22 cellular contexts compared by ENCODE assay signal in genomic region chr15:85760531-85761371, GRCh38. TPM values are rescaled to one million over a fixed set of nuclear protein-coding genes. Genes with fewer than 3 reads are reported as not detected.
DNase-seq lines count a peak whose midpoint lies in the region; ATAC-seq, FAIRE-seq and TF ChIP-seq lines count a peak whose summit lies in the region.
"Had no signal": no experiment of that assay in that cellular context is flagged by ENCODE, and none has a peak within 500 bp of the region (broad histone marks: within the 10 kb centered on the region; RNA-seq: fewer than 3 reads in every experiment).

No MANE protein-coding gene starts in this region.

- no peak overlapping the region for H3K4me3 Mint-ChIP-seq in CD4-positive, alpha-beta T cell
- H3K4me3 Mint-ChIP-seq: activated CD8-positive, alpha-beta memory T cell treated with anti-CD3 and anti-CD28 coated beads, Interleukin-2, amount 10 ng/mL, durations not matched to agents 7 days and 5 days; stimulated activated memory B cell treated with anti-CD40 and anti-IgM and Interleukin-4, amounts not matched to agents 10 μg/mL and 1 μg/mL and 100 μg/mL, for 72 hours had no signal

- peak; percentile 23 for FAIRE-seq in urothelium cell line (lab: Jason Lieb, UNC)
- FAIRE-seq: G401.6, pancreas, small intestine had no signal

- no peaks in the 10 kb centered on the region for H3K27me3 Mint-ChIP-seq in CD4-positive, alpha-beta T cell
- H3K27me3 Mint-ChIP-seq: activated CD8-positive, alpha-beta memory T cell treated with anti-CD3 and anti-CD28 coated beads, Interleukin-2, amount 10 ng/mL, durations not matched to agents 7 days and 5 days; stimulated activated memory B cell treated with anti-CD40 and anti-IgM and Interleukin-4, amounts not matched to agents 10 μg/mL and 1 μg/mL and 100 μg/mL, for 72 hours had no signal

- DNase-seq in cardiac muscle cell (ENCODE audit: low read depth in 1 of 2, low spot score in 1 of 2) (no peak), left cardiac atrium (no peak), Panc1 (ENCODE audit: low read depth, low spot score) (no peak), esophagus muscularis mucosa (ENCODE audit: extremely low spot score) (no peak), urothelium cell line (ENCODE audit: low spot score) (no peak), NCI-H1105 (lab: John Stamatoyannopoulos, UW) (no peak)
- no peak for DNase-seq in CD4-positive, alpha-beta T cell
- DNase-seq: ACHN; activated CD4-positive, alpha-beta T cell treated with anti-CD3 and anti-CD28 coated beads for 1 hour; activated CD8-positive, alpha-beta memory T cell treated with anti-CD3 and anti-CD28 coated beads, Interleukin-2, amount 10 ng/mL, durations not matched to agents 7 days and 5 days; activated gamma-delta T cell treated with Interleukin-2 at 50 U/mL for 16 hours; esophagus squamous epithelium; kidney glomerular epithelial cell; NCI-H1930; NCI-H69; small intestine; T-helper 2 cell; trophoblast cell had no signal

- in situ Hi-C loops in Panc1 (cut with HindIII; ENCODE audit: low pct_unique_long_range_greater_than_20kb, low sequenced_read_pairs), result no loop called here

- no TSS peak for BruUV-seq in Panc1 (replicated peaks; lab: Mats Ljungman, UMichigan)

- H3K27ac Mint-ChIP-seq in CD4-positive, alpha-beta T cell, result no peak overlapping the region
- H3K27ac Mint-ChIP-seq: activated CD8-positive, alpha-beta memory T cell treated with anti-CD3 and anti-CD28 coated beads, Interleukin-2, amount 10 ng/mL, durations not matched to agents 7 days and 5 days; stimulated activated memory B cell treated with anti-CD40 and anti-IgM and Interleukin-4, amounts not matched to agents 10 μg/mL and 1 μg/mL and 100 μg/mL, for 72 hours had no signal

- no peaks in the 10 kb centered on the region for H3K9me3 ChIP-seq in cardiac muscle cell (ENCODE audit: low read depth)
- no peaks in the 10 kb centered on the region for H3K9me3 ChIP-seq in Panc1 (ENCODE audit: control insufficient read depth, insufficient read depth, low read depth, low read length)
- no peaks in the 10 kb centered on the region for H3K9me3 ChIP-seq in esophagus muscularis mucosa
- H3K9me3 ChIP-seq in CD4-positive, alpha-beta T cell (ENCODE audit: control insufficient read depth, low read length), result no peaks in the 10 kb centered on the region
- H3K9me3 ChIP-seq: esophagus squamous epithelium, pancreas had no signal

- no peaks in the 10 kb centered on the region for H3K9me3 Mint-ChIP-seq in CD4-positive, alpha-beta T cell
- H3K9me3 Mint-ChIP-seq: stimulated activated memory B cell treated with anti-CD40 and anti-IgM and Interleukin-4, amounts not matched to agents 10 μg/mL and 1 μg/mL and 100 μg/mL, for 72 hours had no signal

- ATAC-seq in left cardiac atrium (no peak), Panc1 (peak; percentile 54; the same call in 1 of the 2 replicates), HG03025 (IDR thresholded peaks at IDR 0.05; ENCODE audit: low FRiP score, unreplicated experiment) (no peak)
- ATAC-seq in CD4-positive, alpha-beta T cell (ENCODE audit: poor library complexity), result no peak
- ATAC-seq: activated CD8-positive, alpha-beta memory T cell treated with anti-CD3 and anti-CD28 coated beads, Interleukin-2, amount 10 ng/mL, durations not matched to agents 7 days and 5 days; stimulated activated memory B cell treated with anti-CD40 and anti-IgM and Interleukin-4, amounts not matched to agents 10 μg/mL and 1 μg/mL and 100 μg/mL, for 72 hours had no signal

- no peak overlapping the region for H3K4me3 ChIP-seq in cardiac muscle cell
- H3K4me3 ChIP-seq in Panc1 (ENCODE audit: low read depth in 2 of 2, low read length in 2 of 2), result no peak overlapping the region
- no peak overlapping the region for H3K4me3 ChIP-seq in esophagus muscularis mucosa
- H3K4me3 ChIP-seq: esophagus squamous epithelium, pancreas had no signal

- 97% methylated on average over 22 of the region's 28 CpGs for WGBS in esophagus muscularis mucosa

- POLR2A ChIA-PET in Panc1 (lab: Charles Lee), result no interaction called here
- POLR2A ChIA-PET in CD4-positive, alpha-beta T cell (lab: Charles Lee), result no interaction called here

- CTCF ChIA-PET in Panc1 (lab: Charles Lee), result interaction anchor here (0.7 to 1.0 kb wide), 3 partner anchors 9 to 464 kb away, joined by 3 to 4 read pairs (median 3); no protein-coding TSS in a partner anchor
- CTCF ChIA-PET in CD4-positive, alpha-beta T cell (lab: Charles Lee), result no interaction called here

- H3K4me1 Mint-ChIP-seq in CD4-positive, alpha-beta T cell (ENCODE audit: low read depth), result no peaks in the 10 kb centered on the region
- H3K4me1 Mint-ChIP-seq: activated CD8-positive, alpha-beta memory T cell treated with anti-CD3 and anti-CD28 coated beads, Interleukin-2, amount 10 ng/mL, durations not matched to agents 7 days and 5 days had no signal

- H3K36me3 Mint-ChIP-seq in CD4-positive, alpha-beta T cell (ENCODE audit: low read depth), result peaks cover 20% of the 10 kb centered on the region
- H3K36me3 Mint-ChIP-seq: activated CD8-positive, alpha-beta memory T cell treated with anti-CD3 and anti-CD28 coated beads, Interleukin-2, amount 10 ng/mL, durations not matched to agents 7 days and 5 days; stimulated activated memory B cell treated with anti-CD40 and anti-IgM and Interleukin-4, amounts not matched to agents 10 μg/mL and 1 μg/mL and 100 μg/mL, for 72 hours had no signal

- no peak overlapping the region for H3K27ac ChIP-seq in cardiac muscle cell
- no peak overlapping the region for H3K27ac ChIP-seq in Panc1 (ENCODE audit: low read length)
- peak overlapping the region; percentile 42 to 83 (median 76) for H3K27ac ChIP-seq in esophagus muscularis mucosa (replicated peaks in 1 of 4)
- no peak overlapping the region for H3K27ac ChIP-seq in CD4-positive, alpha-beta T cell (ENCODE audit: low read depth, low read length)

- H3K27me3 ChIP-seq in cardiac muscle cell (no peaks in the 10 kb centered on the region), Panc1 (ENCODE audit: control insufficient read depth, insufficient read depth, low read length) (no peaks in the 10 kb centered on the region), esophagus muscularis mucosa (peaks cover 0 to 3% (median 0%) of the 10 kb centered on the region in 4 donors)
- no peaks in the 10 kb centered on the region for H3K27me3 ChIP-seq in CD4-positive, alpha-beta T cell (ENCODE audit: control insufficient read depth, insufficient read depth, low read length)
- H3K27me3 ChIP-seq: esophagus squamous epithelium, pancreas had no signal

- intact Hi-C loops in left cardiac atrium (cut with DNase I), result loop anchor here in 1 of 2 donors (10.0 kb wide), 1 partner anchor 74 kb away; no protein-coding TSS in a partner anchor
- intact Hi-C loops in Panc1 (cut with micrococcal nuclease; ENCODE audit: unreplicated experiment), result no loop called here
- intact Hi-C loops in esophagus muscularis mucosa (cut with DNase I), result no loop called here
- intact Hi-C loops in CD4-positive, alpha-beta T cell (cut with DNase I, micrococcal nuclease), result no loop called here

- TF ChIP-seq EP300 in esophagus muscularis mucosa (IDR thresholded peaks at IDR 0.05), result no peak

- no peaks in the 10 kb centered on the region for H3K36me3 ChIP-seq in cardiac muscle cell
- H3K36me3 ChIP-seq in Panc1 (ENCODE audit: control insufficient read depth, insufficient read depth, low read length), result no peaks in the 10 kb centered on the region
- H3K36me3 ChIP-seq in esophagus muscularis mucosa, result peaks cover 0 to 30% (median 7%) of the 10 kb centered on the region in 4 donors
- H3K36me3 ChIP-seq: pancreas had no signal

- no peak for TF ChIP-seq POLR2A in esophagus muscularis mucosa (IDR thresholded peaks at IDR 0.05; ENCODE audit: low read depth)

- H3K4me1 ChIP-seq in cardiac muscle cell (ENCODE audit: low read depth) (peaks cover 13% of the 10 kb centered on the region), Panc1 (ENCODE audit: control insufficient read depth, insufficient read depth, low read length) (peaks cover 5% of the 10 kb centered on the region; the same call in 1 of the 2 replicates), esophagus muscularis mucosa (peaks cover 43 to 91% (median 79%) of the 10 kb centered on the region in 4 donors)

- TF ChIP-seq CTCF in cardiac muscle cell (IDR thresholded peaks at IDR 0.05; ENCODE audit: low read depth, low read length) (peak; percentile 3), Panc1 (IDR thresholded peaks at IDR 0.05) (no peak; the same call in 1 of the 2 replicates), esophagus muscularis mucosa (IDR thresholded peaks at IDR 0.05) (no peak)
- no peak for TF ChIP-seq CTCF in CD4-positive, alpha-beta T cell (IDR thresholded peaks at IDR 0.05)

RNA-seq across cellular contexts. Expression of gene KLHL25, which starts 34.0 kb away (rescaled TPM):
- total RNA-seq in cardiac muscle cell, result 16.7 and 18.0 TPM in 2 replicates
- 10.9 and 19.3 TPM in 2 replicates for polyA plus RNA-seq in cardiac muscle cell
- total RNA-seq in left cardiac atrium, result 1 to 10 TPM; 5.9 to 7.3 TPM
- 7.0 TPM for total RNA-seq in Panc1 (2021; ENCODE audit: unreplicated experiment)
- 8.4 TPM for polyA plus RNA-seq in Panc1 (2012; ENCODE audit: insufficient read length)
- total RNA-seq in esophagus muscularis mucosa, result 10 to 100 TPM; 10.8 to 24.4 (median 12.0) TPM
- 10 to 100 TPM in 1 of 2 experiments, 1 to 10 TPM in 1; 9.0 to 10.2 TPM for total RNA-seq in CD4-positive, alpha-beta T cell

Comparison
In these comparisons a context has a peak if more than half of its experiments do, and no peak if none do; other contexts are left out.
1. H3K27ac ChIP-seq: peak in esophagus muscularis mucosa (4 of 4); none in cardiac muscle cell (single experiment), Panc1 (single experiment) and CD4-positive, alpha-beta T cell (single experiment).